Comparison of ENCODE assay signal across 10 cellular contexts in the genomic region with DNA sequence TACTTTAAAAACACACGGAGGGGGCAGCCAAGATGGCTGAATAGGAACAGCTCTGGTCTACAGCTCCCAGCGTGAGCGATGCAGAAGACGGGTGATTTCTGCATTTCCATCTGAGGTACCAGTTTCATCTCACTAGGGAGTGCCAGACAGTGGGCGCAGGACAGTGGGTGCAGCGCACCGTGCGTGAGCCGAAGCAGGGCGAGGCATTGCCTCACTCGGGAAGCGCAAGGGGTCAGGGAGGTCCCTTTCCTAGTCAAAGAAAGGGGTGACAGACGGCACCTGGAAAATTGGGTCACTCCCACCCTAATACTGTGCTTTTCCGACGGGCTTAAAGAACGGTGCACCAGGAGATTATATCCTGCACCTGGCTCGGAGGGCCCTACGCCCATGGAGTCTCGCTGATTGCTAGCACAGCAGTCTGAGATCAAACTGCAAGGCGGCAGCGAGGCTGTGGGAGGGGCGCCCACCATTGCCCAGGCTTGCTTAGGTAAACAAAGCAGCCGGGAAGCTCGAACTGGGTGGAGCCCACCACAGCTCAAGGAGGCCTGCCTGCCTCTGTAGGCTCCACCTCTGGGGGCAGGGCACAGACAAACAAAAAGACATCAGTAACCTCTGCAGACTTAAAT. TPM values are rescaled to one million over a fixed set of nuclear protein-coding genes. Genes with fewer than 3 reads are reported as not detected.
DNase-seq lines count a peak whose midpoint lies in the region; ATAC-seq and TF ChIP-seq lines count a peak whose summit lies in the region.
"Not testable (repeated sequence)": the region's sequence is repeated elsewhere in the genome, so short reads cannot be mapped to it uniquely, and the experiment has no call there.
"Had no signal": no experiment of that assay in that cellular context is flagged by ENCODE, and none has a peak within 500 bp of the region (broad histone marks: within the 10 kb centered on the region; RNA-seq: fewer than 3 reads in every experiment).

No MANE protein-coding gene starts in this region.

- not testable (repeated sequence) for ATAC-seq in T-cell (replicated peaks in 1 of 4); activated CD8-positive, alpha-beta T cell treated with anti-CD3 and anti-CD28 coated beads for 36 hours; effector memory CD8-positive, alpha-beta T cell (replicated peaks); stimulated activated effector memory CD8-positive, alpha-beta T cell treated with anti-CD3 and anti-CD28 coated beads, Interleukin-12 subunit alpha, Interleukin-12 subunit beta, amount 100 ng/mL, for 72 hours

- not testable (repeated sequence) for H3K27ac ChIP-seq in CD4-positive, alpha-beta memory T cell (ENCODE audit: low read depth, low read length)

- not testable (repeated sequence) for H3K4me3 ChIP-seq in CD4-positive, alpha-beta memory T cell (ENCODE audit: low read length in 2 of 2)

- TF ChIP-seq CTCF in activated CD8-positive, alpha-beta T cell treated with anti-CD3 and anti-CD28 coated beads for 36 hours (IDR thresholded peaks at IDR 0.05) = not testable (repeated sequence)

- peak in 1 of 5 donors; percentile 45 for DNase-seq in CD4-positive, alpha-beta memory T cell
- peak in 5 of 34 experiments; percentile 25 to 63 (median 34) for DNase-seq in T-cell
- not testable (repeated sequence) for DNase-seq in activated CD8-positive, alpha-beta T cell treated with anti-CD3 and anti-CD28 coated beads for 36 hours; effector memory CD8-positive, alpha-beta T cell; stimulated activated effector memory CD8-positive, alpha-beta T cell treated with anti-CD3 and anti-CD28 coated beads, Interleukin-12 subunit alpha, Interleukin-12 subunit beta, amount 100 ng/mL, for 72 hours (ENCODE audit: low spot score in 2 of 2)
- DNase-seq in activated effector memory CD4-positive, alpha-beta T cell treated with Interleukin-2 at 50 U/mL for 16 hours = peak; percentile 22

- peaks cover 46% of the 10 kb centered on the region for H3K4me1 ChIP-seq in CD4-positive, alpha-beta memory T cell (ENCODE audit: insufficient read depth, low read length)

- not testable (repeated sequence) for H3K36me3 ChIP-seq in CD4-positive, alpha-beta memory T cell (ENCODE audit: insufficient read depth, low read length)

- intact Hi-C loops in CD4-positive, alpha-beta memory T cell (cut with micrococcal nuclease) = not testable (repeated sequence)
- intact Hi-C loops in activated CD8-positive, alpha-beta T cell treated with anti-CD3 and anti-CD28 coated beads for 36 hours (cut with micrococcal nuclease) = loop anchor here (5.0 kb wide), 2 partner anchors 147 to 162 kb away; no protein-coding TSS in a partner anchor

- not testable (repeated sequence) for H3K27me3 Mint-ChIP-seq in CD4-positive, alpha-beta memory T cell; T-cell; activated CD8-positive, alpha-beta T cell treated with anti-CD3 and anti-CD28 coated beads for 36 hours; activated naive CD8-positive, alpha-beta T cell; effector memory CD8-positive, alpha-beta T cell

- H3K4me1 Mint-ChIP-seq in CD4-positive, alpha-beta memory T cell = peaks cover 32 to 49% (median 43%) of the 10 kb centered on the region in 4 donors
- H3K4me1 Mint-ChIP-seq in T-cell = peaks cover 47 to 53% (median 52%) of the 10 kb centered on the region in 3 donors
- peaks cover 46% of the 10 kb centered on the region for H3K4me1 Mint-ChIP-seq in activated CD8-positive, alpha-beta T cell treated with anti-CD3 and anti-CD28 coated beads for 36 hours (ENCODE audit: low read depth)
- peaks cover 47% of the 10 kb centered on the region for H3K4me1 Mint-ChIP-seq in activated naive CD8-positive, alpha-beta T cell (ENCODE audit: low read depth)
- H3K4me1 Mint-ChIP-seq in effector memory CD8-positive, alpha-beta T cell (ENCODE audit: low read depth in 2 of 2) = peaks cover 30 to 33% of the 10 kb centered on the region in 2 donors
- peaks cover 35% of the 10 kb centered on the region for H3K4me1 Mint-ChIP-seq in stimulated activated effector memory CD8-positive, alpha-beta T cell treated with anti-CD3 and anti-CD28 coated beads, Interleukin-12 subunit alpha, Interleukin-12 subunit beta, amount 100 ng/mL, for 72 hours

- H3K9me3 Mint-ChIP-seq in CD4-positive, alpha-beta memory T cell; T-cell; activated CD8-positive, alpha-beta T cell treated with anti-CD3 and anti-CD28 coated beads for 36 hours; activated naive CD8-positive, alpha-beta T cell (ENCODE audit: low read depth); effector memory CD8-positive, alpha-beta T cell; stimulated activated effector memory CD8-positive, alpha-beta T cell treated with anti-CD3 and anti-CD28 coated beads, Interleukin-12 subunit alpha, Interleukin-12 subunit beta, amount 100 ng/mL, for 72 hours: not testable (repeated sequence)

- CTCF ChIA-PET in CD4-positive, alpha-beta memory T cell (lab: Charles Lee; ENCODE audit: partially characterized antibody) = interaction anchor here (0.5 to 33.6 kb wide), 23 partner anchors 9 to 164 kb away, joined by 3 to 821 read pairs (median 8); partner anchors contain the start of genes B2M, PATL2 and SPG11
- CTCF ChIA-PET in T-cell (lab: Charles Lee) = interaction anchor here (0.6 to 5.2 kb wide), 15 partner anchors 9 to 409 kb away, joined by 3 to 153 read pairs (median 6); partner anchors contain the start of genes B2M (in 2 of the 2), PATL2 (in 2 of the 2) and SPG11 (in 2 of the 2)
- CTCF ChIA-PET in activated CD8-positive, alpha-beta T cell treated with anti-CD3 and anti-CD28 coated beads for 36 hours (lab: Charles Lee) = interaction anchor here (0.7 to 16.4 kb wide), 25 partner anchors 7 to 161 kb away, joined by 3 to 333 read pairs (median 10); partner anchors contain the start of genes B2M, PATL2 and SPG11

- peak overlapping the region; percentile 42 to 87 (median 76) for H3K27ac Mint-ChIP-seq in CD4-positive, alpha-beta memory T cell
- peak overlapping the region; percentile 74 to 83 for H3K27ac Mint-ChIP-seq in T-cell
- peak overlapping the region; percentile 30 for H3K27ac Mint-ChIP-seq in activated CD8-positive, alpha-beta T cell treated with anti-CD3 and anti-CD28 coated beads for 36 hours
- H3K27ac Mint-ChIP-seq in activated naive CD8-positive, alpha-beta T cell = peak overlapping the region; percentile 85
- peak overlapping the region; percentile 46 to 88 for H3K27ac Mint-ChIP-seq in effector memory CD8-positive, alpha-beta T cell
- H3K27ac Mint-ChIP-seq in stimulated activated effector memory CD8-positive, alpha-beta T cell treated with anti-CD3 and anti-CD28 coated beads, Interleukin-12 subunit alpha, Interleukin-12 subunit beta, amount 100 ng/mL, for 72 hours = not testable (repeated sequence)

- H3K9me3 ChIP-seq in CD4-positive, alpha-beta memory T cell (ENCODE audit: control insufficient read depth in 1 of 2, low read length in 2 of 2) = not testable (repeated sequence)

- not testable (repeated sequence) for H3K27me3 ChIP-seq in CD4-positive, alpha-beta memory T cell (ENCODE audit: insufficient read depth, low read length)

- H3K36me3 Mint-ChIP-seq in CD4-positive, alpha-beta memory T cell; T-cell; activated naive CD8-positive, alpha-beta T cell; effector memory CD8-positive, alpha-beta T cell (ENCODE audit: insufficient read depth); stimulated activated effector memory CD8-positive, alpha-beta T cell treated with anti-CD3 and anti-CD28 coated beads, Interleukin-12 subunit alpha, Interleukin-12 subunit beta, amount 100 ng/mL, for 72 hours: not testable (repeated sequence)
- peaks cover 14% of the 10 kb centered on the region for H3K36me3 Mint-ChIP-seq in activated CD8-positive, alpha-beta T cell treated with anti-CD3 and anti-CD28 coated beads for 36 hours (ENCODE audit: low read depth)

- POLR2A ChIA-PET in CD4-positive, alpha-beta memory T cell (lab: Charles Lee; ENCODE audit: partially characterized antibody) = interaction anchor here (0.9 to 39.7 kb wide), 7 partner anchors 12 to 161 kb away, joined by 3 to 5737 read pairs (median 17); partner anchors contain the start of genes B2M, PATL2 and SPG11
- POLR2A ChIA-PET in T-cell (lab: Charles Lee) = interaction anchor here (0.5 to 5.3 kb wide), 7 partner anchors 12 to 462 kb away, joined by 3 to 132 read pairs (median 32); partner anchors contain the start of genes B2M (in 2 of the 2), PATL2 (in 2 of the 2) and SPG11 (in 2 of the 2)
- POLR2A ChIA-PET in activated CD8-positive, alpha-beta T cell treated with anti-CD3 and anti-CD28 coated beads for 36 hours (lab: Charles Lee) = interaction anchor here (0.7 to 37.9 kb wide), 3 partner anchors 20 to 65 kb away, joined by 3 to 1862 read pairs (median 1567); partner anchors contain the start of genes B2M, PATL2 and SPG11

- H3K4me3 Mint-ChIP-seq in CD4-positive, alpha-beta memory T cell = peak overlapping the region in 7 of 8 donors; percentile 26 to 65 (median 46)
- H3K4me3 Mint-ChIP-seq in T-cell = peak overlapping the region; percentile 28 to 54 (median 46)
- not testable (repeated sequence) for H3K4me3 Mint-ChIP-seq in activated CD8-positive, alpha-beta T cell treated with anti-CD3 and anti-CD28 coated beads for 36 hours
- peak overlapping the region; percentile 20 for H3K4me3 Mint-ChIP-seq in activated naive CD8-positive, alpha-beta T cell
- peak overlapping the region; percentile 62 to 68 for H3K4me3 Mint-ChIP-seq in effector memory CD8-positive, alpha-beta T cell
- peak overlapping the region; percentile 81 for H3K4me3 Mint-ChIP-seq in stimulated activated effector memory CD8-positive, alpha-beta T cell treated with anti-CD3 and anti-CD28 coated beads, Interleukin-12 subunit alpha, Interleukin-12 subunit beta, amount 100 ng/mL, for 72 hours

RNA-seq across cellular contexts. Expression of gene TRIM69, which starts 3.0 kb away (rescaled TPM):
- total RNA-seq in CD4-positive, alpha-beta memory T cell = 10 to 100 TPM; 38.1 to 40.7 TPM
- 10 to 100 TPM; 25.8 to 42.0 TPM for polyA plus RNA-seq in CD4-positive, alpha-beta memory T cell
- total RNA-seq in T-cell = 10 to 100 TPM; 21.5 to 56.9 (median 42.9) TPM
- total RNA-seq in activated CD8-positive, alpha-beta T cell treated with anti-CD3 and anti-CD28 coated beads for 36 hours = 10 to 100 TPM; 59.8 to 63.5 TPM

RNA-seq across cellular contexts. Expression of gene B2M, which starts 28.0 kb away (rescaled TPM):
- total RNA-seq in CD4-positive, alpha-beta memory T cell = 1,000 to 10,000 TPM; 7,421 to 7,929 TPM
- over 10,000 TPM; 34,708 to 62,423 TPM for polyA plus RNA-seq in CD4-positive, alpha-beta memory T cell
- 1,000 to 10,000 TPM; 5,457 to 6,662 (median 6,121) TPM for total RNA-seq in T-cell
- total RNA-seq in activated CD8-positive, alpha-beta T cell treated with anti-CD3 and anti-CD28 coated beads for 36 hours = 1,000 to 10,000 TPM; 4,476 to 4,587 TPM

RNA-seq across cellular contexts. Expression of gene PATL2, which starts 28.2 kb away (rescaled TPM):
- total RNA-seq in CD4-positive, alpha-beta memory T cell = 10 to 100 TPM; 62.1 to 62.8 TPM
- polyA plus RNA-seq in CD4-positive, alpha-beta memory T cell = 1 to 10 TPM; 5.7 to 7.5 TPM
- total RNA-seq in T-cell = 10 to 100 TPM; 43.5 to 69.7 (median 48.5) TPM
- total RNA-seq in activated CD8-positive, alpha-beta T cell treated with anti-CD3 and anti-CD28 coated beads for 36 hours = 10 to 100 TPM; 16.1 to 17.8 TPM
- total RNA-seq: A172, G401, IMR-90 had no signal
